Comparison of ENCODE assay signal across 10 cellular contexts in genomic region chr19:8148410-8149231, GRCh38. TPM values are rescaled to one million over a fixed set of nuclear protein-coding genes. Genes with fewer than 3 reads are reported as not detected.
DNase-seq lines count a peak whose midpoint lies in the region; ATAC-seq and TF ChIP-seq lines count a peak whose summit lies in the region.
"Had no signal": no experiment of that assay in that cellular context is flagged by ENCODE, and none has a peak within 500 bp of the region (broad histone marks: within the 10 kb centered on the region; RNA-seq: fewer than 3 reads in every experiment).

No MANE protein-coding gene starts in this region.

- WGBS in testis, 2 donors: 3 to 5% methylated on average over 18 to 19 of the region's 46 CpGs

- H3K36me3 ChIP-seq in iPS-15b (ENCODE audit: control insufficient read depth, insufficient read depth, low read length): peaks cover 5% of the 10 kb centered on the region
- no peaks in the 10 kb centered on the region for H3K36me3 ChIP-seq in testis (ENCODE audit: low read depth, missing control alignments)

- no peak overlapping the region for H3K27ac ChIP-seq in testis

- H3K4me3 Mint-ChIP-seq in activated T-cell treated with anti-CD3 and anti-CD28 coated beads, Interleukin-2, amount 50 U/mL, for 4 hours: peak overlapping the region; percentile 60

- H3K27me3 ChIP-seq in iPS-15b (ENCODE audit: control insufficient read depth, insufficient read depth, low read length) (no peaks in the 10 kb centered on the region), testis (no peaks in the 10 kb centered on the region)

- intact Hi-C loops in testis (cut with DNase I; ENCODE audit: low total_unique reads): no loop called here

- H3K4me3 ChIP-seq in iPS-15b (ENCODE audit: low read depth, low read length) (peak overlapping the region; percentile 56), testis (peak overlapping the region; percentile 12 to 26)

- no peak for TF ChIP-seq POLR2A in testis (IDR thresholded peaks at IDR 0.05)

- H3K9me3 Mint-ChIP-seq in activated T-cell treated with anti-CD3 and anti-CD28 coated beads, Interleukin-2, amount 50 U/mL, for 4 hours: no peaks in the 10 kb centered on the region

- H3K4me1 ChIP-seq in iPS-15b (ENCODE audit: control insufficient read depth, insufficient read depth, low read length) (peaks cover 8% of the 10 kb centered on the region), testis (peaks cover 13% of the 10 kb centered on the region)

- peak; percentile 47 to 55 for ATAC-seq in activated T-cell treated with anti-CD3 and anti-CD28 coated beads, Interleukin-2, amount 50 U/mL, for 4 hours
- ATAC-seq in GM18498 (IDR thresholded peaks at IDR 0.05; ENCODE audit: unreplicated experiment) (no peak), HG03196 (IDR thresholded peaks at IDR 0.05; ENCODE audit: unreplicated experiment) (no peak)

- peaks cover 3% of the 10 kb centered on the region for H3K4me1 Mint-ChIP-seq in activated T-cell treated with anti-CD3 and anti-CD28 coated beads, Interleukin-2, amount 50 U/mL, for 4 hours (ENCODE audit: low read depth)

- no peak for DNase-seq in activated T-cell treated with anti-CD3 and anti-CD28 coated beads, Interleukin-2, amount 50 U/mL, for 4 hours
- no peak for DNase-seq in activated T-cell treated with anti-CD3 and anti-CD28 coated beads, Interleukin-2, amount 50 U/mL, for 1 hour
- DNase-seq in SK-N-DZ (ENCODE audit: low spot score): peak; percentile 23
- no peak for DNase-seq in testis
- DNase-seq in glomerular visceral epithelial cell (ENCODE audit: extremely low spot score): no peak
- DNase-seq: aorta, DND-41 had no signal

- H3K27me3 Mint-ChIP-seq in activated T-cell treated with anti-CD3 and anti-CD28 coated beads, Interleukin-2, amount 50 U/mL, for 4 hours (ENCODE audit: low read depth): peaks cover 52% of the 10 kb centered on the region

- peak overlapping the region; percentile 54 for H3K9ac ChIP-seq in iPS-15b (ENCODE audit: low read depth, low read length)

- H3K9me3 ChIP-seq in iPS-15b (ENCODE audit: control insufficient read depth, insufficient read depth, low read length): no peaks in the 10 kb centered on the region
- H3K9me3 ChIP-seq in testis: no peaks in the 10 kb centered on the region

- H3K36me3 Mint-ChIP-seq in activated T-cell treated with anti-CD3 and anti-CD28 coated beads, Interleukin-2, amount 50 U/mL, for 4 hours (ENCODE audit: insufficient read depth): no peaks in the 10 kb centered on the region

- TF ChIP-seq CTCF in testis (IDR thresholded peaks at IDR 0.05): no peak

RNA-seq across cellular contexts. Expression of gene FBN3, which starts 0.8 kb away (rescaled TPM):
- under 1 TPM in 1 of 3 donors, not detected in 2; 0.03 TPM for total RNA-seq in activated T-cell treated with anti-CD3 and anti-CD28 coated beads, Interleukin-2, amount 50 U/mL, for 4 hours
- polyA plus RNA-seq in SK-N-DZ (2014; cell fraction: cytosol; rRNA removed): 0.13 and 0.20 TPM in 2 replicates
- polyA plus RNA-seq in SK-N-DZ (2014; cell fraction: nucleus; rRNA removed): 0.41 and 0.47 TPM in 2 replicates
- 10 to 100 TPM in 1 of 2 donors, 1 to 10 TPM in 1; 2.3 to 17.8 TPM for total RNA-seq in testis
- 0.62 TPM for polyA plus RNA-seq in testis (ENCODE audit: insufficient read depth, low read depth, low replicate concordance)
- total RNA-seq: aorta had no signal
- polyA plus RNA-seq: aorta had no signal

Comparison
In these comparisons a context has a peak if more than half of its experiments do, and no peak if none do; other contexts are left out.
1. ATAC-seq: peak in activated T-cell treated with anti-CD3 and anti-CD28 coated beads, Interleukin-2, amount 50 U/mL, for 4 hours (2 of 2); none in GM18498 (single experiment) and HG03196 (single experiment).